28 cellular contexts compared by ENCODE assay signal in the genomic region with DNA sequence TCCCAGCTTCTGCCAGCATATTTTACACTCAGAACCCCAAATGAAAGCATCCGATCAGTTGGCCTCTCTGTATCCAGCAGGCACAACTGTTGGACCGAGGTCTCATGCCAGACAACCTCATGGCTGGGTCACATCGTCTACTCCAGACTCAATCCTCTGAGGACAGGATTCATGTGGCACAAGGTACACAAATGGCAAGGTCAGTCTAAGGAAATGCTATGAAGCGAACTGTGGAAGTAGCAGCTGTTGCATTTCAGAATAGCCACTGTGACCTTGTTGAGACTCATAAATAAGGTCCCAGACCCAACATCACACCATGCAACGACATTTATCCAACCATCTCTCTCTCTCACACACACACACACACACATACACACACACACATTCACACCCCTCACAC. TPM values are rescaled to one million over a fixed set of nuclear protein-coding genes. Genes with fewer than 3 reads are reported as not detected.
"Had no signal": no experiment of that assay in that cellular context is flagged by ENCODE, and none has a peak within 500 bp of the region (broad histone marks: within the 10 kb centered on the region; RNA-seq: fewer than 3 reads in every experiment).

No MANE protein-coding gene starts in this region.

- H3K9me3 ChIP-seq: ascending aorta, body of pancreas, SJSA1 had no signal

- H3K27me3 ChIP-seq: ascending aorta, body of pancreas, SJSA1 had no signal

- ATAC-seq: activated CD8-positive, alpha-beta memory T cell treated with anti-CD3 and anti-CD28 coated beads, Interleukin-2, amount 10 ng/mL, durations not matched to agents 7 days and 5 days; activated CD8-positive, alpha-beta T cell treated with anti-CD3 and anti-CD28 coated beads, Interleukin-2, amount 10 ng/mL, durations not matched to agents 7 days and 5 days; activated naive CD4-positive, alpha-beta T cell treated with anti-CD3 and anti-CD28 coated beads, Interleukin-2, amount 50 U/mL, for 72 hours; activated naive CD8-positive, alpha-beta T cell treated with anti-CD3 and anti-CD28 coated beads, Interleukin-2, amount 50 U/mL, for 24 hours; activated T-cell treated with anti-CD3 and anti-CD28 coated beads, Interleukin-2, amount 50 U/mL, for 4 hours; body of pancreas; SK-N-SH treated with all-trans-retinoic acid at 6 μM for 48 hours had no signal

- H3K9me3 Mint-ChIP-seq: activated naive CD4-positive, alpha-beta T cell treated with anti-CD3 and anti-CD28 coated beads, Interleukin-2, amount 50 U/mL, for 72 hours; activated naive CD8-positive, alpha-beta T cell treated with anti-CD3 and anti-CD28 coated beads, Interleukin-2, amount 50 U/mL, for 24 hours; activated T-cell treated with anti-CD3 and anti-CD28 coated beads, Interleukin-2, amount 50 U/mL, for 4 hours; T-helper 1 cell treated with Interleukin-12 subunit alpha and Interleukin-12 subunit beta and Interleukin-4 antibody, amounts not matched to agents 30 μg/mL and 1 μg/mL, for 36 hours had no signal

- H3K4me3 Mint-ChIP-seq: activated CD8-positive, alpha-beta memory T cell treated with anti-CD3 and anti-CD28 coated beads, Interleukin-2, amount 10 ng/mL, durations not matched to agents 7 days and 5 days; activated CD8-positive, alpha-beta T cell treated with anti-CD3 and anti-CD28 coated beads, Interleukin-2, amount 10 ng/mL, durations not matched to agents 7 days and 5 days; activated naive CD8-positive, alpha-beta T cell treated with anti-CD3 and anti-CD28 coated beads, Interleukin-2, amount 50 U/mL, for 24 hours; activated T-cell treated with anti-CD3 and anti-CD28 coated beads, Interleukin-2, amount 50 U/mL, for 4 hours; T-helper 1 cell treated with Interleukin-12 subunit alpha and Interleukin-12 subunit beta and Interleukin-4 antibody, amounts not matched to agents 30 μg/mL and 1 μg/mL, for 36 hours had no signal

- H3K27ac Mint-ChIP-seq: activated CD8-positive, alpha-beta memory T cell treated with anti-CD3 and anti-CD28 coated beads, Interleukin-2, amount 10 ng/mL, durations not matched to agents 7 days and 5 days; activated CD8-positive, alpha-beta T cell treated with anti-CD3 and anti-CD28 coated beads, Interleukin-2, amount 10 ng/mL, durations not matched to agents 7 days and 5 days; activated naive CD4-positive, alpha-beta T cell treated with anti-CD3 and anti-CD28 coated beads, Interleukin-2, amount 50 U/mL, for 72 hours; activated naive CD8-positive, alpha-beta T cell treated with anti-CD3 and anti-CD28 coated beads, Interleukin-2, amount 50 U/mL, for 24 hours; T-helper 1 cell treated with Interleukin-12 subunit alpha and Interleukin-12 subunit beta and Interleukin-4 antibody, amounts not matched to agents 30 μg/mL and 1 μg/mL, for 36 hours had no signal

- H3K4me1 Mint-ChIP-seq: activated CD8-positive, alpha-beta memory T cell treated with anti-CD3 and anti-CD28 coated beads, Interleukin-2, amount 10 ng/mL, durations not matched to agents 7 days and 5 days; activated naive CD8-positive, alpha-beta T cell treated with anti-CD3 and anti-CD28 coated beads, Interleukin-2, amount 50 U/mL, for 24 hours had no signal

- H3K36me3 Mint-ChIP-seq: activated naive CD4-positive, alpha-beta T cell treated with anti-CD3 and anti-CD28 coated beads, Interleukin-2, amount 50 U/mL, for 72 hours had no signal

- H3K27ac ChIP-seq: ascending aorta, body of pancreas, SJSA1 had no signal

- H3K36me3 ChIP-seq: ascending aorta, SJSA1 had no signal

- H3K4me1 ChIP-seq: ascending aorta, body of pancreas had no signal

- H3K4me3 ChIP-seq: ascending aorta, body of pancreas, SJSA1 had no signal

- DNase-seq: activated CD4-positive, alpha-beta T cell treated with anti-CD3 and anti-CD28 coated beads for 48 hours; activated CD4-positive, alpha-beta T cell treated with anti-CD3 and anti-CD28 coated beads, Interleukin-2, amount 50 U/mL, for 4 hours; activated CD4-positive, CD25-positive, alpha-beta regulatory T cell treated with anti-CD3 and anti-CD28 coated beads, Interleukin-2, amount 50 U/mL, for 72 hours; activated CD8-positive, alpha-beta memory T cell treated with anti-CD3 and anti-CD28 coated beads, Interleukin-2, amount 10 ng/mL, durations not matched to agents 7 days and 5 days; activated CD8-positive, alpha-beta T cell treated with anti-CD3 and anti-CD28 coated beads, Interleukin-2, amount 10 ng/mL, durations not matched to agents 7 days and 5 days; activated effector memory CD4-positive, alpha-beta T cell treated with anti-CD3 and anti-CD28 coated beads, Interleukin-2, amount 50 U/mL, for 16 hours; activated naive CD4-positive, alpha-beta T cell treated with Interleukin-2 at 50 U/mL for 16 hours; activated naive CD8-positive, alpha-beta T cell treated with anti-CD3 and anti-CD28 coated beads, Interleukin-2, amount 50 U/mL, for 24 hours; activated T-cell treated with anti-CD3 and anti-CD28 coated beads, Interleukin-2, amount 50 U/mL, for 4 hours; amniotic stem cell; body of pancreas; KG1; NCI-H1048; NCI-H146; NCI-H187 treated with DMSO at 0.1 percent for 48 hours; NCI-H2081 treated with DMSO at 0.1 percent for 48 hours; NCI-H446; NCI-H524; SHP77; SW 1271 had no signal

RNA-seq across cellular contexts. Expression of a gene that starts 46.5 kb away (rescaled TPM):
- total RNA-seq: activated CD8-positive, alpha-beta T cell treated with anti-CD3 and anti-CD28 coated beads, Interleukin-2, amount 10 ng/mL, durations not matched to agents 7 days and 5 days; activated naive CD4-positive, alpha-beta T cell treated with anti-CD3 and anti-CD28 coated beads, Interleukin-2, amount 50 U/mL, for 72 hours; activated T-cell treated with anti-CD3 and anti-CD28 coated beads, Interleukin-2, amount 50 U/mL, for 4 hours; body of pancreas; bronchial epithelial cell; LHCN-M2; M059J had no signal
